28 cellular contexts compared by ENCODE assay signal in the genomic region with DNA sequence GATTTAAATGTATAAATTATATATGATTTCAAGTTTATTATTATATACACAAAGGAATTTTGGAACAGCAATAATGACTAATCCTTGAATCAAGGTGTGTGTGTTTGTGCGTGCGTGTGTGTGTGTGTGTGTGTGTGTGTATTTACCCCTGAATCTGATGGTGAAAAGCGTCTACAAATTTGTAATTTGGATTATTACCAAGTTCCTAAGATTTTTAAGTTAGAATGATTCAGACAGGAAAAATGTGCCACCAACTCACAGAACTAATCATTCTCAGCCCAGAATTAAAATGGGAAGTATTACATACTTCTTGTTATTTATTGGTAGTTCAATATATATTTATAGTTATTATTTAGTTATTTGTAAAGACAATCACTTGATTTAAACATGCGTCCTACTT.
"Had no signal": no experiment of that assay in that cellular context is flagged by ENCODE, and none has a peak within 500 bp of the region (broad histone marks: within the 10 kb centered on the region; RNA-seq: fewer than 3 reads in every experiment).

No MANE protein-coding gene starts in this region.

- H3K36me3 ChIP-seq: left ventricle myocardium inferior, spleen, thyroid gland, upper lobe of right lung had no signal

- H3K27ac Mint-ChIP-seq: activated CD4-positive, alpha-beta T cell treated with anti-CD3 and anti-CD28 coated beads, Interleukin-2, amount 10 ng/mL, durations not matched to agents 7 days and 5 days; activated CD8-positive, alpha-beta memory T cell treated with anti-CD3 and anti-CD28 coated beads, Interleukin-2, amount 10 ng/mL, durations not matched to agents 7 days and 5 days; activated CD8-positive, alpha-beta T cell treated with anti-CD3 and anti-CD28 coated beads for 36 hours; activated naive CD4-positive, alpha-beta T cell treated with anti-CD3 and anti-CD28 coated beads, Interleukin-2, amount 50 U/mL, for 24 hours; endodermal cell; immature natural killer cell; naive thymus-derived CD4-positive, alpha-beta T cell; stimulated activated naive CD8-positive, alpha-beta T cell treated with anti-CD3 and anti-CD28 coated beads, Interleukin-15, Interleukin-2, amounts not matched to agents 100 ng/mL and 50 ng/mL, for 24 hours; T-helper 17 cell had no signal

- ATAC-seq: activated CD4-positive, CD25-positive, alpha-beta regulatory T cell treated with anti-CD3 and anti-CD28 coated beads, Interleukin-2, amount 50 U/mL, for 24 hours; activated CD8-positive, alpha-beta memory T cell treated with anti-CD3 and anti-CD28 coated beads, Interleukin-2, amount 10 ng/mL, durations not matched to agents 7 days and 5 days; activated CD8-positive, alpha-beta T cell treated with anti-CD3 and anti-CD28 coated beads for 36 hours; naive thymus-derived CD4-positive, alpha-beta T cell; T-helper 17 cell; upper lobe of right lung had no signal

- H3K9me3 Mint-ChIP-seq: activated CD4-positive, alpha-beta T cell treated with anti-CD3 and anti-CD28 coated beads, Interleukin-2, amount 10 ng/mL, durations not matched to agents 7 days and 5 days; activated CD8-positive, alpha-beta T cell treated with anti-CD3 and anti-CD28 coated beads for 36 hours; activated naive CD4-positive, alpha-beta T cell treated with anti-CD3 and anti-CD28 coated beads, Interleukin-2, amount 50 U/mL, for 24 hours; central memory CD8-positive, alpha-beta T cell; endodermal cell; naive thymus-derived CD4-positive, alpha-beta T cell; stimulated activated naive CD8-positive, alpha-beta T cell treated with anti-CD3 and anti-CD28 coated beads, Interleukin-15, Interleukin-2, amounts not matched to agents 100 ng/mL and 50 ng/mL, for 24 hours had no signal

- DNase-seq: activated CD4-positive, alpha-beta T cell treated with anti-CD3 and anti-CD28 coated beads, Interleukin-2, amount 10 ng/mL, durations not matched to agents 7 days and 5 days; activated CD8-positive, alpha-beta memory T cell treated with anti-CD3 and anti-CD28 coated beads, Interleukin-2, amount 10 ng/mL, durations not matched to agents 7 days and 5 days; activated CD8-positive, alpha-beta T cell treated with anti-CD3 and anti-CD28 coated beads for 36 hours; activated gamma-delta T cell treated with Interleukin-2 at 50 U/mL for 16 hours; activated T-cell treated with anti-CD3 and anti-CD28 coated beads for 4 hours; anterior cingulate cortex; endodermal cell; glutamatergic neuron; immature natural killer cell; kidney glomerular epithelial cell; left ventricle myocardium inferior; naive thymus-derived CD4-positive, alpha-beta T cell; occipital lobe; posterior cingulate gyrus; retina; spleen; stimulated activated CD4-positive, alpha-beta T cell treated with anti-CD3 and anti-CD28 coated beads, Interleukin-4, amount 100 ng/mL, for 24 hours; substantia nigra; T-helper 17 cell; thyroid gland; upper lobe of right lung had no signal

- H3K27me3 Mint-ChIP-seq: activated CD4-positive, alpha-beta T cell treated with anti-CD3 and anti-CD28 coated beads, Interleukin-2, amount 10 ng/mL, durations not matched to agents 7 days and 5 days; activated CD8-positive, alpha-beta memory T cell treated with anti-CD3 and anti-CD28 coated beads, Interleukin-2, amount 10 ng/mL, durations not matched to agents 7 days and 5 days; activated CD8-positive, alpha-beta T cell treated with anti-CD3 and anti-CD28 coated beads for 36 hours; activated naive CD4-positive, alpha-beta T cell treated with anti-CD3 and anti-CD28 coated beads, Interleukin-2, amount 50 U/mL, for 24 hours; central memory CD8-positive, alpha-beta T cell; naive thymus-derived CD4-positive, alpha-beta T cell; stimulated activated naive CD8-positive, alpha-beta T cell treated with anti-CD3 and anti-CD28 coated beads, Interleukin-15, Interleukin-2, amounts not matched to agents 100 ng/mL and 50 ng/mL, for 24 hours; T-helper 17 cell had no signal

- H3K4me3 ChIP-seq: coronary artery, hepatocyte, left ventricle myocardium inferior, spleen, thyroid gland, upper lobe of right lung had no signal

- H3K9me3 ChIP-seq: left ventricle myocardium inferior, spleen, thyroid gland, upper lobe of right lung had no signal

- H3K4me1 Mint-ChIP-seq: activated CD4-positive, alpha-beta T cell treated with anti-CD3 and anti-CD28 coated beads, Interleukin-2, amount 10 ng/mL, durations not matched to agents 7 days and 5 days; activated CD8-positive, alpha-beta memory T cell treated with anti-CD3 and anti-CD28 coated beads, Interleukin-2, amount 10 ng/mL, durations not matched to agents 7 days and 5 days; activated naive CD4-positive, alpha-beta T cell treated with anti-CD3 and anti-CD28 coated beads, Interleukin-2, amount 50 U/mL, for 24 hours; central memory CD8-positive, alpha-beta T cell; endodermal cell; immature natural killer cell; neural crest cell; T-helper 17 cell had no signal

- H3K36me3 Mint-ChIP-seq: activated CD8-positive, alpha-beta memory T cell treated with anti-CD3 and anti-CD28 coated beads, Interleukin-2, amount 10 ng/mL, durations not matched to agents 7 days and 5 days; activated naive CD4-positive, alpha-beta T cell treated with anti-CD3 and anti-CD28 coated beads, Interleukin-2, amount 50 U/mL, for 24 hours; immature natural killer cell; naive thymus-derived CD4-positive, alpha-beta T cell had no signal

- H3K27me3 ChIP-seq: hepatocyte, spleen, thyroid gland, upper lobe of right lung had no signal

- H3K4me1 ChIP-seq: spleen, thyroid gland, upper lobe of right lung had no signal

- H3K27ac ChIP-seq: hepatocyte, spleen, thyroid gland, upper lobe of right lung had no signal

- H3K4me2 ChIP-seq: hepatocyte had no signal

- H3K4me3 Mint-ChIP-seq: activated CD4-positive, alpha-beta T cell treated with anti-CD3 and anti-CD28 coated beads, Interleukin-2, amount 10 ng/mL, durations not matched to agents 7 days and 5 days; activated CD8-positive, alpha-beta memory T cell treated with anti-CD3 and anti-CD28 coated beads, Interleukin-2, amount 10 ng/mL, durations not matched to agents 7 days and 5 days; activated CD8-positive, alpha-beta T cell treated with anti-CD3 and anti-CD28 coated beads for 36 hours; activated naive CD4-positive, alpha-beta T cell treated with anti-CD3 and anti-CD28 coated beads, Interleukin-2, amount 50 U/mL, for 24 hours; central memory CD8-positive, alpha-beta T cell; endodermal cell; immature natural killer cell; naive thymus-derived CD4-positive, alpha-beta T cell; neural crest cell; stimulated activated naive CD8-positive, alpha-beta T cell treated with anti-CD3 and anti-CD28 coated beads, Interleukin-15, Interleukin-2, amounts not matched to agents 100 ng/mL and 50 ng/mL, for 24 hours; T-helper 17 cell had no signal

- H3K79me2 ChIP-seq: hepatocyte had no signal

- H2AFZ ChIP-seq: hepatocyte had no signal
